ENCODE assay signal across 15 cellular contexts in the genomic region with DNA sequence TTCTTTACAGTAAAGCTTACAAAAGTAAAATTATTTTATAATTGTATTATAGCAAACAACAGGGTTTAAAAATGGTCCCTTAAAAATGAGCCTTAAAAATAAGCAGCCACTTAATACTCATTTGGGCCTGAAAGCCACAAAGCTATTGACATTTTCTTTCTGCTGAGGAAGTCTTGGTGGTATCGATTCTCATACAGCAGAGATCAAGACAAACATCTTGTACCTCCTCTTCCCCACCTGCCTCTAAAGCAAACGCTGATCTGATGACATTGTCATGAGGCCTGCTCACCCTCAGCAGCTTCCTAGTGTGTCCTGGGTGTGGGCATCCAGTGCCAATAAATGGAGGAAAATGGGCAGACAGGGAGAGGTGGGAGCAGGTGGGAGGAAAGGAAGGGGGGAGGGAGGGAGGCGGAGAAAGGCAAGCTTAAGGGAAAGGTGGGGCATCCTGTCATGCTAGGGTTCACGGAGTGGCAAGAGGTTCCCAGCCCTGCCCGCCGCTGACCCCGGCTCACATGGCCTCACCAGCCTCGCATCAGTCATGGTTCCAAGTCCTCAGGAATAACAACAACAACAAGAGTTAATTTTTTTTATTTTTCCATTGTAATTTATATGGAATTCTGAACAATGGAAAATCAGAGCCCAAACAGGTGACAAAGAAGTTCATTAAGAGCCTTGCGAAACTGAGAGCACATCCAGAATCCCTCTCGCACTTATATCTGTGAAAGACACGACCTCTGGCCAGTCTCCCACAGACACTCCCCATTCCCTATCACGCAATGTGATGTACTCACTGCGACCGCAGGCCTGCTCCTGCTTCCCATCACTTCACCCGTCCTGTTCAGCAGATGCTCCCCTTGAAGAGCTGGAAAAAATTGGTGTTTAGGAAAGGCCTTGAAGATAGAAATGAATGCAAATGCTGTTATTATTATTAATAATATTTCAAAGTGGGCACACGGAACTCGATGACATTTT. TPM values are rescaled to one million over a fixed set of nuclear protein-coding genes. Genes with fewer than 3 reads are reported as not detected.
A peak's percentile ranks its signal among the peaks of the same experiment; 100 is the strongest.
DNase-seq lines count a peak whose midpoint lies in the region; ATAC-seq and TF ChIP-seq lines count a peak whose summit lies in the region.
"Had no signal": no experiment of that assay in that cellular context is flagged by ENCODE, and none has a peak within 500 bp of the region (broad histone marks: within the 10 kb centered on the region; RNA-seq: fewer than 3 reads in every experiment).

No MANE protein-coding gene starts in this region.

- H3K9me3 ChIP-seq in left ventricle myocardium inferior (replicated peaks), result no peaks in the 10 kb centered on the region
- H3K9me3 ChIP-seq in WERI-Rb-1 (ENCODE audit: severe bottlenecking), result peaks cover 6% of the 10 kb centered on the region

- no peak overlapping the region for H3K4me3 ChIP-seq in left ventricle myocardium inferior
- H3K4me3 ChIP-seq in GM23338, result no peak overlapping the region
- no peak overlapping the region for H3K4me3 ChIP-seq in rectal smooth muscle tissue (ENCODE audit: low read length)
- H3K4me3 ChIP-seq in WERI-Rb-1 (ENCODE audit: low read depth, low read length), result no peak overlapping the region

- H3K9me3 Mint-ChIP-seq in GM23338, result peaks cover 10% of the 10 kb centered on the region; the same call in 2 of the 3 replicates
- H3K9me3 Mint-ChIP-seq in activated T-cell treated with anti-CD3 and anti-CD28 coated beads, Interleukin-2, amount 50 U/mL, for 72 hours, result no peaks in the 10 kb centered on the region

- no peaks in the 10 kb centered on the region for H3K4me1 ChIP-seq in left ventricle myocardium inferior
- H3K4me1 ChIP-seq in GM23338 (ENCODE audit: insufficient read depth), result peaks cover 11% of the 10 kb centered on the region
- H3K4me1 ChIP-seq in rectal smooth muscle tissue (ENCODE audit: control insufficient read depth, insufficient read depth, low read length), result peaks cover 3% of the 10 kb centered on the region

- no peaks in the 10 kb centered on the region for H3K79me2 ChIP-seq in GM23338 (replicated peaks; ENCODE audit: insufficient read depth)

- intact Hi-C loops in left ventricle myocardium superior (cut with micrococcal nuclease), result no loop called here
- intact Hi-C loops in left ventricle myocardium inferior (cut with micrococcal nuclease), result no loop called here

- peaks cover 4% of the 10 kb centered on the region for H3K27me3 ChIP-seq in left ventricle myocardium inferior (ENCODE audit: low read depth)
- no peaks in the 10 kb centered on the region for H3K27me3 ChIP-seq in GM23338 (ENCODE audit: insufficient read depth)
- H3K27me3 ChIP-seq in rectal smooth muscle tissue (ENCODE audit: control insufficient read depth, insufficient read depth, low read length), result no peaks in the 10 kb centered on the region
- H3K27me3 ChIP-seq in WERI-Rb-1 (ENCODE audit: insufficient read depth, low read depth, severe bottlenecking), result no peaks in the 10 kb centered on the region

- H3K36me3 Mint-ChIP-seq in GM23338 (ENCODE audit: low read depth), result 0 out of 3 replicates have a peak, but pooled peaks cover 6% of the 10 kb centered on the region
- no peaks in the 10 kb centered on the region for H3K36me3 Mint-ChIP-seq in activated T-cell treated with anti-CD3 and anti-CD28 coated beads, Interleukin-2, amount 50 U/mL, for 72 hours (ENCODE audit: insufficient read depth in 2 of 2)

- H3F3A ChIP-seq in GM23338 (replicated peaks; ENCODE audit: low read depth), result no peaks in the 10 kb centered on the region

- H3K9ac ChIP-seq in rectal smooth muscle tissue (ENCODE audit: low read length), result no peak overlapping the region

- peak overlapping the region; percentile 83; the same call in 1 of the 2 replicates for H2AFZ ChIP-seq in GM23338

- no peaks in the 10 kb centered on the region for H4K20me1 ChIP-seq in GM23338 (replicated peaks; ENCODE audit: insufficient read depth)

- no peak overlapping the region for H3K4me2 ChIP-seq in GM23338

- H3K27ac Mint-ChIP-seq in GM23338, result no peak overlapping the region
- H3K27ac Mint-ChIP-seq in activated T-cell treated with anti-CD3 and anti-CD28 coated beads, Interleukin-2, amount 50 U/mL, for 72 hours, result no peak overlapping the region

- peak; percentile 26 for ATAC-seq in left ventricle myocardium superior
- peak; percentile 28; the same call in 2 of the 3 replicates for ATAC-seq in GM23338
- peak; percentile 60 to 62 for ATAC-seq in activated T-cell treated with anti-CD3 and anti-CD28 coated beads, Interleukin-2, amount 50 U/mL, for 72 hours (replicated peaks in 1 of 2)
- no peak for ATAC-seq in HG02759 (IDR thresholded peaks at IDR 0.05; ENCODE audit: unreplicated experiment)

- DNase-seq in left ventricle myocardium superior (no peak), left ventricle myocardium inferior (no peak), GM23338 (ENCODE audit: low spot score) (no peak), WERI-Rb-1 (no peak), globus pallidus (ENCODE audit: low spot score) (no peak)
- DNase-seq in activated T-cell treated with anti-CD3 and anti-CD28 coated beads, Interleukin-2, amount 50 U/mL, for 72 hours, result no peak
- DNase-seq: activated CD4-positive, CD25-positive, alpha-beta regulatory T cell; erythroblast; KBM-7; NCI-H1694; NCI-H774; substantia nigra had no signal

- peaks cover 10% of the 10 kb centered on the region for H3K27me3 Mint-ChIP-seq in GM23338 (ENCODE audit: insufficient read depth, low read depth, poor library complexity)
- H3K27me3 Mint-ChIP-seq in activated T-cell treated with anti-CD3 and anti-CD28 coated beads, Interleukin-2, amount 50 U/mL, for 72 hours (ENCODE audit: low read depth), result no peaks in the 10 kb centered on the region

- H3K36me3 ChIP-seq in left ventricle myocardium inferior (no peaks in the 10 kb centered on the region), GM23338 (ENCODE audit: insufficient read depth) (no peaks in the 10 kb centered on the region), rectal smooth muscle tissue (ENCODE audit: control insufficient read depth, insufficient read depth, low read length) (no peaks in the 10 kb centered on the region), WERI-Rb-1 (no peaks in the 10 kb centered on the region)

- peaks cover 25% of the 10 kb centered on the region for H3K4me1 Mint-ChIP-seq in GM23338
- peaks cover 17% of the 10 kb centered on the region for H3K4me1 Mint-ChIP-seq in activated T-cell treated with anti-CD3 and anti-CD28 coated beads, Interleukin-2, amount 50 U/mL, for 72 hours (ENCODE audit: low read depth)

- no peak overlapping the region for H3K27ac ChIP-seq in left ventricle myocardium inferior (replicated peaks)
- H3K27ac ChIP-seq in GM23338 (ENCODE audit: low read depth), result no peak overlapping the region
- H3K27ac ChIP-seq in rectal smooth muscle tissue (ENCODE audit: low read depth, low read length), result peak overlapping the region; percentile 55
- no peak overlapping the region for H3K27ac ChIP-seq in WERI-Rb-1
- H3K27ac ChIP-seq: C4-2B had no signal

- TF ChIP-seq CTCF in left ventricle myocardium inferior (IDR thresholded peaks at IDR 0.05; ENCODE audit: borderline replicate concordance), result no peak
- no peak for TF ChIP-seq CTCF in GM23338 (conservative IDR thresholded peaks at IDR 0.05; ENCODE audit: low read depth in 2 of 2)
- no peak for TF ChIP-seq CTCF in WERI-Rb-1 (IDR thresholded peaks at IDR 0.05; ENCODE audit: low read depth, low read length)

- no peak overlapping the region for H3K4me3 Mint-ChIP-seq in GM23338
- H3K4me3 Mint-ChIP-seq in activated T-cell treated with anti-CD3 and anti-CD28 coated beads, Interleukin-2, amount 50 U/mL, for 72 hours, result no peak overlapping the region

- no peaks in the 10 kb centered on the region for H3K9me2 ChIP-seq in GM23338 (ENCODE audit: insufficient read depth)

TF ChIP-seq in GM23338, 12 proteins besides CTCF, POLR2A, EP300 and RAD21:
- TF ChIP-seq NANOG (IDR thresholded peaks at IDR 0.05; ENCODE audit: borderline replicate concordance) (no peak), EZH2 (IDR thresholded peaks at IDR 0.05; ENCODE audit: low read depth, unreplicated experiment) (no peak), CREB1 (CRISPR knock-in tag; IDR thresholded peaks at IDR 0.05; ENCODE audit: low read depth) (no peak), POLR2AphosphoS5 (IDR thresholded peaks at IDR 0.05; ENCODE audit: low read depth) (no peak)
- TF ChIP-seq, protein P1, sequence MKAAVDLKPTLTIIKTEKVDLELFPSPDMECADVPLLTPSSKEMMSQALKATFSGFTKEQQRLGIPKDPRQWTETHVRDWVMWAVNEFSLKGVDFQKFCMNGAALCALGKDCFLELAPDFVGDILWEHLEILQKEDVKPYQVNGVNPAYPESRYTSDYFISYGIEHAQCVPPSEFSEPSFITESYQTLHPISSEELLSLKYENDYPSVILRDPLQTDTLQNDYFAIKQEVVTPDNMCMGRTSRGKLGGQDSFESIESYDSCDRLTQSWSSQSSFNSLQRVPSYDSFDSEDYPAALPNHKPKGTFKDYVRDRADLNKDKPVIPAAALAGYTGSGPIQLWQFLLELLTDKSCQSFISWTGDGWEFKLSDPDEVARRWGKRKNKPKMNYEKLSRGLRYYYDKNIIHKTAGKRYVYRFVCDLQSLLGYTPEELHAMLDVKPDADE (IDR thresholded peaks at IDR 0.05), result no peak

RNA-seq across cellular contexts. Expression of gene ATP11A, which starts 15.1 kb away (rescaled TPM):
- 102 TPM for total RNA-seq in left ventricle myocardium superior
- 106 TPM for total RNA-seq in left ventricle myocardium inferior
- total RNA-seq in GM23338 (2014; rRNA removed; shearing (Covaris generic)), result 35.1 and 52.6 TPM in 2 replicates
- polyA plus RNA-seq in GM23338 (2016; fragmentation: Nextera tagmentation; extraction: Ambion mirVana), result 12.3 and 12.8 TPM in 2 replicates
- total RNA-seq in activated T-cell treated with anti-CD3 and anti-CD28 coated beads, Interleukin-2, amount 50 U/mL, for 72 hours, result 10 to 100 TPM; 33.8 to 41.0 TPM
